Comparison of ENCODE assay signal across 14 cellular contexts in the genomic region with DNA sequence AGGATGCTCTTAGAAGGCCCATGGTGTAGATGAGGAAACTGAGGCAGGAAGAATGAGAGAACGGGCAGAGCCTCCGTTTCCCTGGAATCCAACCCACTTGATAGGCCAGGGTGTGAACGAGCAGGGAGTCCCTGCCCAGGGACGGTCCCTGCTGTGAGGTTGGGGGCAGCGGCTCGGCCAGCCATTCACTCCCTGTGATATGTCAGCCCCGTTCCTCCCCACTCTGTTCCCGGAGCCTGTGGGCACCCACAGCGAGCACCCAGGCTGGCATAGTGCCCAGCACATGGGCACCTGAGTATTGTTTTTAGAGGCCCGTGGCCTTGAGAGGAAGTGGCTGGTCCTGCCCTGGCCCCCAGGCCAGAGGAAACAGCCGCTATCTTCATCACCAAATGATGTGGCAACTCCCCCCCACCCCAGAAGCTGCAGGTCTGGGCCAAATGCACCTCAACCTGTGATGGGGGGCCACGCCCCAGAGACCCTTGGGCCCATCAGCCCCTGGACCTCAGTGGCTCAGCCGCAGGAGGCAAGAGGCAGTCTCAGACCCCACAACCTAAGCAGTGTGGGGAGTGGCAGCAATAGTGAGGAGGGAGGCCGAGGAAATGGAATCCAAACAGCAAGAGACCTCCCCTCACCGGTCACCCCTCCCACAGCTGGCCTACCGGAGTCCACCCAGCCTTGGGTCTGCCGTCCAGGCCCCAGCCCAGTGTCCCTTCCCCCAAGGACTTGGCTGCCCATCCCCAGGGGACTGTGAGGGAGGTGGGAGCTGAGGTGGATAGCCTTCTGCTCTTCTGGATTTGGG. TPM values are rescaled to one million over a fixed set of nuclear protein-coding genes. Genes with fewer than 3 reads are reported as not detected.
DNase-seq lines count a peak whose midpoint lies in the region; FAIRE-seq and TF ChIP-seq lines count a peak whose summit lies in the region.
"Had no signal": no experiment of that assay in that cellular context is flagged by ENCODE, and none has a peak within 500 bp of the region (broad histone marks: within the 10 kb centered on the region; RNA-seq: fewer than 3 reads in every experiment).

No MANE protein-coding gene starts in this region.

- H3F3A ChIP-seq in MM.1S (ENCODE audit: insufficient read depth, low read length), result peaks cover 34% of the 10 kb centered on the region

- H4K20me1 ChIP-seq in MM.1S (ENCODE audit: insufficient read depth, low read length), result no peaks in the 10 kb centered on the region

- H3K36me3 ChIP-seq in brain microvascular endothelial cell (replicated peaks), result no peaks in the 10 kb centered on the region
- H3K36me3 ChIP-seq in mesodermal cell (ENCODE audit: control insufficient read depth, insufficient read depth, low read length), result no peaks in the 10 kb centered on the region
- H3K36me3 ChIP-seq in tibial artery, result no peaks in the 10 kb centered on the region
- no peaks in the 10 kb centered on the region for H3K36me3 ChIP-seq in MM.1S (replicated peaks; ENCODE audit: insufficient read depth, low read length)

- peak overlapping the region; percentile 86 for H3K27ac ChIP-seq in brain microvascular endothelial cell
- H3K27ac ChIP-seq in mesodermal cell (ENCODE audit: low read depth, low read length, severe bottlenecking), result peak overlapping the region; percentile 41
- H3K27ac ChIP-seq in tibial artery, result peak overlapping the region; percentile 93 to 94
- H3K27ac ChIP-seq in MM.1S (ENCODE audit: low read length), result no peak overlapping the region
- H3K27ac ChIP-seq: foreskin keratinocyte had no signal

- no peak overlapping the region for H3K4me3 ChIP-seq in brain microvascular endothelial cell (ENCODE audit: low read depth, low read length)
- H3K4me3 ChIP-seq in mesodermal cell (ENCODE audit: extremely low read depth, insufficient read depth, low read length, poor library complexity, severe bottlenecking), result no peak overlapping the region
- no peak overlapping the region for H3K4me3 ChIP-seq in tibial artery
- no peak overlapping the region for H3K4me3 ChIP-seq in MM.1S (ENCODE audit: low read length)

- in situ Hi-C loops in brain microvascular endothelial cell (cut with HindIII; ENCODE audit: low pct_ligation_motif_present, low sequenced_read_pairs), result no loop called here

- H3K27me3 ChIP-seq in brain microvascular endothelial cell (replicated peaks) (no peaks in the 10 kb centered on the region), tibial artery (no peaks in the 10 kb centered on the region), MM.1S (replicated peaks; ENCODE audit: insufficient read depth, low read length) (no peaks in the 10 kb centered on the region)
- H3K27me3 ChIP-seq: foreskin keratinocyte had no signal

- DNase-seq in HTR-8/SVneo (ENCODE audit: insufficient read length, low spot score) (no peak), brain microvascular endothelial cell (no peak), tibial artery (no peak), MM.1S (no peak)
- DNase-seq in activated effector memory CD4-positive, alpha-beta T cell treated with anti-CD3 and anti-CD28 coated beads, Interleukin-2, amount 50 U/mL, for 16 hours, result no peak
- no peak for DNase-seq in stimulated activated CD4-positive, alpha-beta T cell treated with anti-CD3 and anti-CD28 coated beads, Interleukin-4, amount 100 ng/mL, for 24 hours
- DNase-seq: activated naive CD4-positive, alpha-beta T cell treated with anti-CD3 and anti-CD28 coated beads, Interleukin-2, amount 10 ng/mL, durations not matched to agents 7 days and 5 days; CD8-positive, alpha-beta T cell; NCI-H2171 had no signal

- H3K9me3 ChIP-seq in mesodermal cell (ENCODE audit: control insufficient read depth, low read length) (peaks cover 6% of the 10 kb centered on the region), tibial artery (no peaks in the 10 kb centered on the region), MM.1S (replicated peaks; ENCODE audit: insufficient read depth, low read length) (no peaks in the 10 kb centered on the region)

- no peaks in the 10 kb centered on the region for H3K9me2 ChIP-seq in MM.1S (replicated peaks; ENCODE audit: insufficient read depth, low read length)

- peak; percentile 65 for FAIRE-seq in HTR-8/SVneo (lab: Jason Lieb, UNC)
- FAIRE-seq: colon, islet of Langerhans had no signal

- no peaks in the 10 kb centered on the region for H3K79me2 ChIP-seq in MM.1S (ENCODE audit: low read length)

- no peak overlapping the region for H3K4me2 ChIP-seq in MM.1S (ENCODE audit: low read depth, low read length)

- H3K4me1 ChIP-seq in mesodermal cell (ENCODE audit: control insufficient read depth, insufficient read depth, low read length, poor library complexity, severe bottlenecking) (peaks cover 21% of the 10 kb centered on the region), tibial artery (peaks cover 4 to 87% (median 72%) of the 10 kb centered on the region in 4 donors), MM.1S (ENCODE audit: low read length) (peaks cover 55% of the 10 kb centered on the region)

- no peak overlapping the region for H3K9ac ChIP-seq in MM.1S (ENCODE audit: low read length)

- intact Hi-C loops in tibial artery (cut with DNase I; ENCODE audit: low total_unique reads), result loop anchor here (5.0 kb wide), 1 partner anchor 110 kb away; the partner anchor contains the start of gene CHKA

- 86 to 96% methylated on average over 10 to 11 of the region's 17 CpGs for WGBS in mesodermal cell (ENCODE audit: insufficient coverage in 2 of 2), 2 experiments

- H2AFZ ChIP-seq in MM.1S (ENCODE audit: low read length), result no peak overlapping the region

- TF ChIP-seq CTCF in brain microvascular endothelial cell (IDR thresholded peaks at IDR 0.05; ENCODE audit: low read depth, low read length, missing control alignments), result no peak
- no peak for TF ChIP-seq CTCF in tibial artery (IDR thresholded peaks at IDR 0.05)
- TF ChIP-seq CTCF in MM.1S (IDR thresholded peaks at IDR 0.05; ENCODE audit: low read length), result no peak

RNA-seq across cellular contexts. Expression of gene ALDH3B1, which starts 2.1 kb away (rescaled TPM):
- 1.1 TPM for polyA plus RNA-seq in mesodermal cell (2013, experiment 1 of 2)
- polyA plus RNA-seq in mesodermal cell (2013, experiment 2 of 2), result 1.4 TPM
- polyA plus RNA-seq: neural cell had no signal

RNA-seq across cellular contexts. Expression of gene UNC93B1, which starts 8.3 kb away (rescaled TPM):
- polyA plus RNA-seq in mesodermal cell (2013, experiment 1 of 2), result 15.0 TPM
- polyA plus RNA-seq in mesodermal cell (2013, experiment 2 of 2), result 12.5 TPM

RNA-seq across cellular contexts. Expression of gene NDUFS8, which starts 18.2 kb away (rescaled TPM):
- 152 TPM for polyA plus RNA-seq in mesodermal cell (2013, experiment 1 of 2)
- 130 TPM for polyA plus RNA-seq in mesodermal cell (2013, experiment 2 of 2)

RNA-seq across cellular contexts. Expression of gene TCIRG1, which starts 26.6 kb away (rescaled TPM):
- polyA plus RNA-seq in mesodermal cell (2013, experiment 1 of 2), result 108 TPM
- 87.4 TPM for polyA plus RNA-seq in mesodermal cell (2013, experiment 2 of 2)
